ENCODE assay signal across 1 cellular context in genomic region chr5:140647042-140647341, GRCh38.
TF ChIP-seq lines count a peak whose summit lies in the region.

No MANE protein-coding gene starts in this region.

TF ChIP-seq in endothelial cell of umbilical vein, 7 proteins besides CTCF, POLR2A, EP300 and RAD21 (continued from another document):
- TF ChIP-seq MAX (IDR thresholded peaks at IDR 0.05; ENCODE audit: insufficient read depth, insufficient read length) (no peak), FOS (IDR thresholded peaks at IDR 0.05; ENCODE audit: borderline replicate concordance, insufficient read depth, low read length) (no peak), POLR2AphosphoS5 (IDR thresholded peaks at IDR 0.05; ENCODE audit: insufficient read depth, low read depth, low read length) (no peak), GATA2 (IDR thresholded peaks at IDR 0.05; ENCODE audit: insufficient read depth, insufficient read length, low read depth, low read length) (no peak)
